ENCODE assay signal across 26 cellular contexts in genomic region chr16:65579050-65579449, GRCh38.
"Had no signal": no experiment of that assay in that cellular context is flagged by ENCODE, and none has a peak within 500 bp of the region (broad histone marks: within the 10 kb centered on the region; RNA-seq: fewer than 3 reads in every experiment).

No MANE protein-coding gene starts in this region.

- ATAC-seq: activated CD4-positive, alpha-beta T cell treated with anti-CD3 and anti-CD28 coated beads for 36 hours; activated CD8-positive, alpha-beta memory T cell treated with anti-CD3 and anti-CD28 coated beads, Interleukin-2, amount 10 ng/mL, durations not matched to agents 7 days and 5 days; activated CD8-positive, alpha-beta T cell treated with anti-CD3 and anti-CD28 coated beads, Interleukin-2, amount 10 ng/mL, durations not matched to agents 7 days and 5 days; activated naive CD4-positive, alpha-beta T cell treated with anti-CD3 and anti-CD28 coated beads, Interleukin-2, amount 50 U/mL, for 72 hours; activated T-cell treated with anti-CD3 and anti-CD28 coated beads, Interleukin-2, amount 50 U/mL, for 72 hours; gastroesophageal sphincter; left colon; natural killer cell; right lobe of liver; stimulated activated effector memory CD8-positive, alpha-beta T cell treated with anti-CD3 and anti-CD28 coated beads, Interleukin-12 subunit alpha, Interleukin-12 subunit beta, amount 100 ng/mL, for 72 hours had no signal

- H3K27me3 ChIP-seq: cardiac muscle cell, gastroesophageal sphincter, hepatocyte, neutrophil, right lobe of liver, upper lobe of left lung had no signal

- H2AFZ ChIP-seq: hepatocyte had no signal

- H3K4me1 ChIP-seq: gastroesophageal sphincter, right lobe of liver, upper lobe of left lung had no signal

- H3K4me1 Mint-ChIP-seq: activated CD4-positive, alpha-beta T cell treated with anti-CD3 and anti-CD28 coated beads for 36 hours; activated CD8-positive, alpha-beta memory T cell treated with anti-CD3 and anti-CD28 coated beads, Interleukin-2, amount 10 ng/mL, durations not matched to agents 7 days and 5 days; immature natural killer cell; memory B cell; natural killer cell; stimulated activated effector memory CD8-positive, alpha-beta T cell treated with anti-CD3 and anti-CD28 coated beads, Interleukin-12 subunit alpha, Interleukin-12 subunit beta, amount 100 ng/mL, for 72 hours had no signal

- H3K27ac Mint-ChIP-seq: activated CD4-positive, alpha-beta T cell treated with anti-CD3 and anti-CD28 coated beads for 36 hours; activated CD8-positive, alpha-beta memory T cell treated with anti-CD3 and anti-CD28 coated beads, Interleukin-2, amount 10 ng/mL, durations not matched to agents 7 days and 5 days; activated CD8-positive, alpha-beta T cell treated with anti-CD3 and anti-CD28 coated beads, Interleukin-2, amount 10 ng/mL, durations not matched to agents 7 days and 5 days; activated naive CD4-positive, alpha-beta T cell treated with anti-CD3 and anti-CD28 coated beads, Interleukin-2, amount 50 U/mL, for 72 hours; activated T-cell treated with anti-CD3 and anti-CD28 coated beads, Interleukin-2, amount 50 U/mL, for 72 hours; immature natural killer cell; memory B cell; natural killer cell; stimulated activated effector memory CD8-positive, alpha-beta T cell treated with anti-CD3 and anti-CD28 coated beads, Interleukin-12 subunit alpha, Interleukin-12 subunit beta, amount 100 ng/mL, for 72 hours; stimulated activated naive CD8-positive, alpha-beta T cell treated with anti-CD3 and anti-CD28 coated beads, Interleukin-15, Interleukin-2, amounts not matched to agents 100 ng/mL and 50 ng/mL, for 24 hours; T-helper 2 cell treated with Interferon-gamma antibody and Interleukin-4, amounts not matched to agents 5 μg/mL and 100 μg/mL, for 36 hours had no signal

- H3K9me3 ChIP-seq: gastroesophageal sphincter, neutrophil, right lobe of liver, upper lobe of left lung had no signal

- H3K79me2 ChIP-seq: hepatocyte had no signal

- DNase-seq: activated CD4-positive, alpha-beta T cell treated with anti-CD3 and anti-CD28 coated beads for 36 hours; activated CD4-positive, CD25-positive, alpha-beta regulatory T cell; activated CD8-positive, alpha-beta memory T cell treated with anti-CD3 and anti-CD28 coated beads, Interleukin-2, amount 10 ng/mL, durations not matched to agents 7 days and 5 days; activated CD8-positive, alpha-beta T cell treated with anti-CD3 and anti-CD28 coated beads, Interleukin-2, amount 10 ng/mL, durations not matched to agents 7 days and 5 days; activated naive CD4-positive, alpha-beta T cell; activated T-cell treated with anti-CD3 and anti-CD28 coated beads, Interleukin-2, amount 50 U/mL, for 72 hours; anterior cingulate cortex; cortex of kidney; immature natural killer cell; kidney; left colon; natural killer cell; right lobe of liver; stimulated activated CD4-positive, alpha-beta T cell treated with anti-CD3 and anti-CD28 coated beads, Interleukin-4, amount 100 ng/mL, for 24 hours; T-helper 1 cell had no signal

- H3K27me3 Mint-ChIP-seq: activated CD4-positive, alpha-beta T cell treated with anti-CD3 and anti-CD28 coated beads for 36 hours; activated CD8-positive, alpha-beta memory T cell treated with anti-CD3 and anti-CD28 coated beads, Interleukin-2, amount 10 ng/mL, durations not matched to agents 7 days and 5 days; memory B cell; stimulated activated naive CD8-positive, alpha-beta T cell treated with anti-CD3 and anti-CD28 coated beads, Interleukin-15, Interleukin-2, amounts not matched to agents 100 ng/mL and 50 ng/mL, for 24 hours had no signal

- H3K27ac ChIP-seq: cardiac muscle cell, gastroesophageal sphincter, hepatocyte, neutrophil, right lobe of liver, skin epidermis, upper lobe of left lung had no signal

- H3K36me3 Mint-ChIP-seq: activated CD8-positive, alpha-beta memory T cell treated with anti-CD3 and anti-CD28 coated beads, Interleukin-2, amount 10 ng/mL, durations not matched to agents 7 days and 5 days; activated naive CD4-positive, alpha-beta T cell treated with anti-CD3 and anti-CD28 coated beads, Interleukin-2, amount 50 U/mL, for 72 hours; immature natural killer cell; memory B cell; natural killer cell; stimulated activated effector memory CD8-positive, alpha-beta T cell treated with anti-CD3 and anti-CD28 coated beads, Interleukin-12 subunit alpha, Interleukin-12 subunit beta, amount 100 ng/mL, for 72 hours had no signal

- H3K4me3 Mint-ChIP-seq: activated CD4-positive, alpha-beta T cell treated with anti-CD3 and anti-CD28 coated beads for 36 hours; activated CD8-positive, alpha-beta memory T cell treated with anti-CD3 and anti-CD28 coated beads, Interleukin-2, amount 10 ng/mL, durations not matched to agents 7 days and 5 days; activated CD8-positive, alpha-beta T cell treated with anti-CD3 and anti-CD28 coated beads, Interleukin-2, amount 10 ng/mL, durations not matched to agents 7 days and 5 days; activated T-cell treated with anti-CD3 and anti-CD28 coated beads, Interleukin-2, amount 50 U/mL, for 72 hours; immature natural killer cell; memory B cell; natural killer cell; stimulated activated effector memory CD8-positive, alpha-beta T cell treated with anti-CD3 and anti-CD28 coated beads, Interleukin-12 subunit alpha, Interleukin-12 subunit beta, amount 100 ng/mL, for 72 hours; stimulated activated naive CD8-positive, alpha-beta T cell treated with anti-CD3 and anti-CD28 coated beads, Interleukin-15, Interleukin-2, amounts not matched to agents 100 ng/mL and 50 ng/mL, for 24 hours; T-helper 2 cell treated with Interferon-gamma antibody and Interleukin-4, amounts not matched to agents 5 μg/mL and 100 μg/mL, for 36 hours had no signal

- H3K4me3 ChIP-seq: cardiac muscle cell, gastroesophageal sphincter, hepatocyte, right lobe of liver, skin epidermis, upper lobe of left lung had no signal

- H3K4me2 ChIP-seq: hepatocyte had no signal

- H3K36me3 ChIP-seq: cardiac muscle cell, gastroesophageal sphincter, neutrophil, right lobe of liver, upper lobe of left lung had no signal
